ENCODE assay signal across 8 cellular contexts in the genomic region with DNA sequence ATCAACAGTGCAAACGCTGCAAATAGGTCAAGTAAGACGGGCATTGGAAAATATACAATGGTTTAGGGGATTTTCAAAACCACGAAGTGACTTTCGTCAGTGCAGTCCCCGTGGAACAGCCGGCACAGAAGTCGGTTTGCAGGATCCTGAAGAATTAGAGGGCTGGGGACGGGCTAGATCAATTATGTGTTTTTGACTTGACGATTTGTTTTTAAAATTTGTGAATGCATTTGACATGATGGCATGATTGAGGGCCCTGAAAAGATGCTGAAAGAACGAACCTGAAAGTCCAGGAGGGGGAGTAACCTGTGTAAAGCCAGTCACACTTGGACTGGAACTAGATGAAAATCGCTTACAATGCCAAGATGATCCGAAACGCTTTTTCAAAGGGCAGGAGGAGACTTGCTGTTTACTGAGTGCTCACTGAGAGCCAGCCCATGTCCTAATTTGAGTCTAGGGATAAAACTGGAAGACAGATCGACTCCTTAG. TPM values are rescaled to one million over a fixed set of nuclear protein-coding genes. Genes with fewer than 3 reads are reported as not detected.
A peak's percentile ranks its signal among the peaks of the same experiment; 100 is the strongest.
DNase-seq lines count a peak whose midpoint lies in the region; ATAC-seq and TF ChIP-seq lines count a peak whose summit lies in the region.

No MANE protein-coding gene starts in this region.

- H4K20me1 ChIP-seq in OCI-LY1 (ENCODE audit: insufficient read depth, low read length) = no peaks in the 10 kb centered on the region

- H3K4me3 Mint-ChIP-seq in effector memory CD8-positive, alpha-beta T cell = peak overlapping the region; percentile 87 to 92

- H3K4me3 ChIP-seq in BE2C (ENCODE audit: low read depth, low read length) = peak overlapping the region; percentile 82
- H3K4me3 ChIP-seq in OCI-LY1 (ENCODE audit: low read depth, low read length, poor library complexity, severe bottlenecking) = peak overlapping the region; percentile 84
- peak overlapping the region; percentile 84 to 91 for H3K4me3 ChIP-seq in muscle layer of duodenum (ENCODE audit: low read depth in 1 of 2, low read length in 2 of 2)

- no peaks in the 10 kb centered on the region for H3F3A ChIP-seq in OCI-LY1 (ENCODE audit: insufficient read depth, low read length)

- H3K27me3 ChIP-seq in BE2C = no peaks in the 10 kb centered on the region
- no peaks in the 10 kb centered on the region for H3K27me3 ChIP-seq in OCI-LY1 (ENCODE audit: insufficient read depth, low read length)
- no peaks in the 10 kb centered on the region for H3K27me3 ChIP-seq in muscle layer of duodenum (ENCODE audit: low read depth, low read length)

- peak; percentile 11 for ATAC-seq in GM21390 (IDR thresholded peaks at IDR 0.05; ENCODE audit: unreplicated experiment)
- ATAC-seq in effector memory CD8-positive, alpha-beta T cell (replicated peaks) = peak; percentile 10

- peaks cover 13% of the 10 kb centered on the region for H3K36me3 Mint-ChIP-seq in effector memory CD8-positive, alpha-beta T cell (ENCODE audit: insufficient read depth)

- no peak overlapping the region for H2AFZ ChIP-seq in OCI-LY1 (ENCODE audit: low read length)

- H3K27ac Mint-ChIP-seq in effector memory CD8-positive, alpha-beta T cell = peak overlapping the region; percentile 23 to 27

- H3K4me1 Mint-ChIP-seq in effector memory CD8-positive, alpha-beta T cell (ENCODE audit: low read depth in 2 of 2) = peaks cover 13 to 17% of the 10 kb centered on the region in 2 donors

- no peaks in the 10 kb centered on the region for H3K79me2 ChIP-seq in OCI-LY1 (ENCODE audit: insufficient read depth, low read length)

- no peaks in the 10 kb centered on the region for H3K9me2 ChIP-seq in OCI-LY1 (ENCODE audit: low read depth, low read length)

- no peaks in the 10 kb centered on the region for H3K9me3 Mint-ChIP-seq in effector memory CD8-positive, alpha-beta T cell

- H3K27me3 Mint-ChIP-seq in effector memory CD8-positive, alpha-beta T cell = no peaks in the 10 kb centered on the region

- peak overlapping the region; percentile 79 for H3K4me2 ChIP-seq in OCI-LY1 (ENCODE audit: low read length)

- in situ Hi-C loops in KBM-7 (cut with MboI; ENCODE audit: low pct_unique_long_range_greater_than_20kb, low sequenced_read_pairs) = no loop called here

- no peak for TF ChIP-seq CTCF in BE2C (IDR thresholded peaks at IDR 0.05; ENCODE audit: low read depth, low read length)
- TF ChIP-seq CTCF in OCI-LY1 (IDR thresholded peaks at IDR 0.05; ENCODE audit: low read length) = no peak

- H3K36me3 ChIP-seq in BE2C = no peaks in the 10 kb centered on the region
- no peaks in the 10 kb centered on the region; the same call in 1 of the 2 replicates for H3K36me3 ChIP-seq in OCI-LY1 (ENCODE audit: insufficient read depth, low read length)
- H3K36me3 ChIP-seq in muscle layer of duodenum (ENCODE audit: control insufficient read depth in 1 of 2, insufficient read depth in 2 of 2, low read length in 2 of 2) = no peaks in the 10 kb centered on the region

- H3K4me1 ChIP-seq in BE2C = no peaks in the 10 kb centered on the region; the same call in 1 of the 2 replicates
- H3K4me1 ChIP-seq in OCI-LY1 (ENCODE audit: insufficient read depth, low read length, severe bottlenecking) = peaks cover 23% of the 10 kb centered on the region
- H3K4me1 ChIP-seq in muscle layer of duodenum (ENCODE audit: control insufficient read depth in 1 of 2, insufficient read depth in 2 of 2, low read length in 2 of 2) = peaks cover 0 to 7% of the 10 kb centered on the region in 2 donors

- DNase-seq in BE2C (no peak), inferior parietal cortex (ENCODE audit: extremely low spot score) (no peak), HUDEP-2 (lab: John Stamatoyannopoulos, UW; ENCODE audit: unreplicated experiment in 76 of 76) (no peak), KBM-7 (no peak)
- no peak for DNase-seq in effector memory CD8-positive, alpha-beta T cell

- H3K9me3 ChIP-seq in BE2C (no peaks in the 10 kb centered on the region), OCI-LY1 (ENCODE audit: low read length) (peaks cover 8% of the 10 kb centered on the region), muscle layer of duodenum (ENCODE audit: control insufficient read depth in 1 of 2, low read length in 2 of 2) (no peaks in the 10 kb centered on the region)

- H3K27ac ChIP-seq in OCI-LY1 (ENCODE audit: low read depth, low read length, poor library complexity, severe bottlenecking) (no peak overlapping the region), muscle layer of duodenum (ENCODE audit: low read length) (peak overlapping the region; percentile 83)

- H3K9ac ChIP-seq in OCI-LY1 (ENCODE audit: low read length) = peak overlapping the region; percentile 76

RNA-seq across cellular contexts. Expression of gene DGKH, which starts 8.9 kb away (rescaled TPM):
- 0.56 TPM for polyA plus RNA-seq in BE2C (2012; ENCODE audit: insufficient read depth, insufficient read length, low read depth)
